ENCODE assay signal across 30 cellular contexts in the genomic region with DNA sequence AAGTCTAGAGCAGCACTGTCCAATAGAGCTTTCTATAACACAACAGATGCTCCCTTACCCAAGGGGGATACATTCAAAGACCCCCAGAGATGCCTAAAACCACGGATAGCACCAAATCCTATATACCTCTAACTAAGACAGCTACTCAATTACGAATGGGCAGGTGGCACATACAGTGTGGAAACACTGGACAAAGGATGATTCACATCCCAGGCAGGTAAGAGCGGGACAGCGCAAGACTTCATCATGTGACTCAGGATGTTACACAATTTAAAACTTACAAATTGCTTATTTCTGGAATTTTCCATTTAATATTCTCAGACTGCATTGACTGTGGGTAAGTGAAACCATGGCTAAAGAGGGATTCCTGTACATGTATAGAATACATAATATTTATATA. TPM values are rescaled to one million over a fixed set of nuclear protein-coding genes. Genes with fewer than 3 reads are reported as not detected.
"Had no signal": no experiment of that assay in that cellular context is flagged by ENCODE, and none has a peak within 500 bp of the region (broad histone marks: within the 10 kb centered on the region; RNA-seq: fewer than 3 reads in every experiment).

No MANE protein-coding gene starts in this region.

- FAIRE-seq: colon, endothelial cell of umbilical vein, kidney, small intestine, urothelium cell line had no signal

- DNase-seq: activated CD4-positive, alpha-beta T cell treated with anti-CD3 and anti-CD28 coated beads, Interleukin-2, amount 10 ng/mL, durations not matched to agents 7 days and 5 days; activated CD4-positive, CD25-positive, alpha-beta regulatory T cell treated with anti-CD3 and anti-CD28 coated beads, Interleukin-2, amount 50 U/mL, for 72 hours; activated CD8-positive, alpha-beta memory T cell treated with anti-CD3 and anti-CD28 coated beads, Interleukin-2, amount 10 ng/mL, durations not matched to agents 7 days and 5 days; activated CD8-positive, alpha-beta T cell treated with anti-CD3 and anti-CD28 coated beads for 36 hours; activated gamma-delta T cell; activated naive CD4-positive, alpha-beta T cell treated with anti-CD3 and anti-CD28 coated beads, Interleukin-2, amount 50 U/mL, for 16 hours; activated naive CD8-positive, alpha-beta T cell treated with anti-CD3 and anti-CD28 coated beads, Interleukin-2, amount 50 U/mL, for 24 hours; anterior cingulate cortex; body of pancreas; central memory CD4-positive, alpha-beta T cell; effector memory CD8-positive, alpha-beta T cell; heart right ventricle; kidney; lower lobe of right lung; naive B cell; occipital lobe; posterior cingulate gyrus; small intestine; stimulated activated CD4-positive, alpha-beta T cell treated with anti-CD3 and anti-CD28 coated beads, Interleukin-2, amount 100 ng/mL, for 24 hours; stomach had no signal

- H3K27me3 ChIP-seq: body of pancreas, heart right ventricle, suprapubic skin, tibial nerve had no signal

- H3K9me3 ChIP-seq: body of pancreas, lower lobe of right lung, stomach, suprapubic skin, tibial nerve had no signal

- H3K27ac ChIP-seq: body of pancreas, heart right ventricle, lower lobe of right lung, stomach, suprapubic skin, tibial nerve, VCaP had no signal

- H3K36me3 ChIP-seq: heart right ventricle, lower lobe of right lung, stomach, suprapubic skin, tibial nerve had no signal

- H3K4me3 ChIP-seq: body of pancreas, heart right ventricle, lower lobe of right lung, stomach, suprapubic skin, tibial nerve had no signal

- ATAC-seq: activated CD8-positive, alpha-beta memory T cell treated with anti-CD3 and anti-CD28 coated beads, Interleukin-2, amount 10 ng/mL, durations not matched to agents 7 days and 5 days; activated CD8-positive, alpha-beta T cell treated with anti-CD3 and anti-CD28 coated beads for 36 hours; activated naive CD8-positive, alpha-beta T cell treated with anti-CD3 and anti-CD28 coated beads, Interleukin-2, amount 50 U/mL, for 24 hours; body of pancreas; effector memory CD8-positive, alpha-beta T cell; heart right ventricle; left lobe of liver; lower lobe of right lung; sciatic nerve; stimulated activated effector memory CD8-positive, alpha-beta T cell treated with anti-CD3 and anti-CD28 coated beads, Interleukin-12 subunit alpha, Interleukin-12 subunit beta, amount 100 ng/mL, for 72 hours had no signal

RNA-seq across cellular contexts. Expression of a gene that starts 8.8 kb away (rescaled TPM):
- total RNA-seq: activated CD4-positive, alpha-beta T cell treated with anti-CD3 and anti-CD28 coated beads, Interleukin-2, amount 10 ng/mL, durations not matched to agents 7 days and 5 days; activated CD8-positive, alpha-beta T cell treated with anti-CD3 and anti-CD28 coated beads for 36 hours; T-helper 2 cell treated with Interferon-gamma antibody and Interleukin-4, amounts not matched to agents 100 ng/mL and 5 ng/mL, for 36 hours had no signal
